Comparison of ENCODE assay signal across 13 cellular contexts in the genomic region with DNA sequence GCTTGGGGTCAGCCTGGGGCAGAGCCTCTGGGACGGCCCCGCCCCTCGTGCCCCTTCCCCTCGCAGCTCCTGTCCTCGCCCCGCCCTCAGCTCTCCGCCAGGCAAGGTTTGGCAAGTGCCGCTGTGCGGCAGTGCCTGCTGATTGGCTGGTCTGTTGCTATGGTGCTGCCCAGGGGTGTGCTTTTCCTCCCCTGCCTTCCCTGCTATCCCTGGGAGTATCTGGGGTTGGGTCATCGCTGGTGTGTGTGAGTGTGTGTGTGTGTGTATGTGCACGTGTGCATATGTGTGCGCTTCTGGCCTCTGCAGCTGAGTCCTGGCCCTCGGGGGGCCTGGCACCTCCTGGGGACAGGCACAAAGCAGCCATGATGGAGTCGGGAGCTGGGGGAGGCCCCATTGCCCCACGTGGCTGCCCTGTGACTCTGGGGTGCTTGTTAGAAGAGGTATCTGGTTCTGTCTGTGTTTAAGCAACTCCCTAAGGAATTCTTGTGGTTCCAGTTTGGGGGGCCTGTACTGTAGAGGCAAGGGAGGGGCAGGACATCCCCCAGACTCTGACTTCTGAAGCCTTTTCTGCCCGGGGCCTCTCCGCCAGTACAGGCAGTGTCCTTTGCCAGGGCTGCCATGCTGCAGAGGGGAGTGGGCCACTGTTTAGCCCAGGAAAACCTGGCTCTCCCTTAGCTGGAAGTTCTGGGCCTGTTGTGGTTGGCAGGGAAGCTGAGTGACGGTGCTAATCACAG. TPM values are rescaled to one million over a fixed set of nuclear protein-coding genes. Genes with fewer than 3 reads are reported as not detected.
DNase-seq lines count a peak whose midpoint lies in the region; ATAC-seq and TF ChIP-seq lines count a peak whose summit lies in the region.
"Had no signal": no experiment of that assay in that cellular context is flagged by ENCODE, and none has a peak within 500 bp of the region (broad histone marks: within the 10 kb centered on the region; RNA-seq: fewer than 3 reads in every experiment).

No MANE protein-coding gene starts in this region.

- peaks cover 6% of the 10 kb centered on the region for H3K27me3 Mint-ChIP-seq in brain
- H3K27me3 Mint-ChIP-seq: activated B cell treated with CpG ODN at 0.5 μM for 24 hours, type B pancreatic cell had no signal

- no TSS peak for BruUV-seq in A673 (replicated peaks; lab: Mats Ljungman, UMichigan)

- no peak overlapping the region for H3K27ac ChIP-seq in A673 (ENCODE audit: low read depth, low read length, poor library complexity, severe bottlenecking)

- no peaks in the 10 kb centered on the region for H3K4me1 ChIP-seq in A673 (ENCODE audit: insufficient read depth, low read length, poor library complexity, severe bottlenecking)

- POLR2A ChIA-PET in A673 (lab: Charles Lee; ENCODE audit: low non-redundant PET): no interaction called here

- peak overlapping the region; percentile 71 to 99 (median 96) for H3K27ac Mint-ChIP-seq in brain
- H3K27ac Mint-ChIP-seq: activated B cell treated with CpG ODN at 0.5 μM for 24 hours, type B pancreatic cell had no signal

- H3K36me3 Mint-ChIP-seq in brain: peaks cover 32% of the 10 kb centered on the region

- no peaks in the 10 kb centered on the region for H3K27me3 ChIP-seq in A673 (replicated peaks; ENCODE audit: insufficient read depth, low read depth, low read length, poor library complexity)

- H3K4me3 ChIP-seq in A673 (ENCODE audit: low read depth, low read length, poor library complexity, severe bottlenecking): no peak overlapping the region

- H3K4me3 Mint-ChIP-seq in brain: peak overlapping the region; percentile 5 to 80 (median 68)
- H3K4me3 Mint-ChIP-seq: activated B cell treated with CpG ODN at 0.5 μM for 24 hours, type B pancreatic cell had no signal

- H3K4me1 Mint-ChIP-seq in brain: peaks cover 7% of the 10 kb centered on the region
- H3K4me1 Mint-ChIP-seq: activated B cell treated with CpG ODN at 0.5 μM for 24 hours had no signal

- CTCF ChIA-PET in A673 (lab: Charles Lee): no interaction called here

- no peak for ATAC-seq in HG02623 (IDR thresholded peaks at IDR 0.05; ENCODE audit: unreplicated experiment)

- peaks cover 29% of the 10 kb centered on the region for H3K36me3 ChIP-seq in A673 (ENCODE audit: insufficient read depth, low read length, poor library complexity, severe bottlenecking)

- TF ChIP-seq POLR2A in erythroblast (IDR thresholded peaks at IDR 0.05; ENCODE audit: low read length): no peak

- TF ChIP-seq CTCF in A673 (conservative IDR thresholded peaks at IDR 0.05; ENCODE audit: low read depth, low read length): no peak
- no peak for TF ChIP-seq CTCF in brain (conservative IDR thresholded peaks at IDR 0.05)

- intact Hi-C loops in A673 (cut with micrococcal nuclease; ENCODE audit: unreplicated experiment): no loop called here

- H3K9me3 ChIP-seq in A673 (ENCODE audit: low read depth, low read length, poor library complexity, severe bottlenecking): no peaks in the 10 kb centered on the region

- no peaks in the 10 kb centered on the region for H3K9me3 Mint-ChIP-seq in brain
- H3K9me3 Mint-ChIP-seq: activated B cell treated with CpG ODN at 0.5 μM for 24 hours, type B pancreatic cell had no signal

- DNase-seq in A673 (ENCODE audit: low spot score): peak; percentile 69
- DNase-seq in HuH-7.5 (ENCODE audit: low spot score): peak; percentile 81
- DNase-seq in iPS-NIHi11 (ENCODE audit: low spot score): peak; percentile 66
- DNase-seq in NCI-H187 (lab: John Stamatoyannopoulos, UW): no peak
- DNase-seq in H4 (ENCODE audit: low spot score): no peak
- no peak for DNase-seq in erythroblast (lab: John Stamatoyannopoulos, UW)
- DNase-seq: activated B cell treated with CpG ODN at 0.5 μM for 24 hours; activated naive CD4-positive, alpha-beta T cell treated with anti-CD3 and anti-CD28 coated beads, Interleukin-2, amount 50 U/mL, for 16 hours; NCI-H446 had no signal

RNA-seq across cellular contexts. Expression of a gene that starts 6.9 kb away (rescaled TPM):
- total RNA-seq in A673 (2021): 45.6 and 47.8 TPM in 2 replicates
- 8.6 TPM for polyA plus RNA-seq in brain (ENCODE audit: insufficient read depth, low read depth, low replicate concordance)
- total RNA-seq in H4 (2014; rRNA removed; shearing (Covaris generic)): 8.6 and 11.6 TPM in 2 replicates

RNA-seq across cellular contexts. Expression of a gene that starts 11.8 kb away (rescaled TPM):
- total RNA-seq in A673 (2021): 115 and 128 TPM in 2 replicates
- polyA plus RNA-seq in brain (ENCODE audit: insufficient read depth, low read depth, low replicate concordance): 455 TPM
- 9.4 and 18.9 TPM in 2 replicates for total RNA-seq in H4 (2014; rRNA removed; shearing (Covaris generic))

RNA-seq across cellular contexts. Expression of a gene that starts 31.4 kb away (rescaled TPM):
- total RNA-seq in A673 (2021): not detected in 2 replicates
- 7.1 TPM for polyA plus RNA-seq in brain (ENCODE audit: insufficient read depth, low read depth, low replicate concordance)
- total RNA-seq in H4 (2014; rRNA removed; shearing (Covaris generic)): 0.10 and 0.39 TPM in 2 replicates
- total RNA-seq: activated B cell treated with CpG ODN at 0.5 μM for 24 hours, mononuclear cell had no signal

RNA-seq across cellular contexts. Expression of a gene that starts 38.1 kb away (rescaled TPM):
- 12.8 and 14.2 TPM in 2 replicates for total RNA-seq in A673 (2021)
- 13.6 TPM for polyA plus RNA-seq in brain (ENCODE audit: insufficient read depth, low read depth, low replicate concordance)
- total RNA-seq in H4 (2014; rRNA removed; shearing (Covaris generic)): 5.5 and 6.0 TPM in 2 replicates

RNA-seq across cellular contexts. Expression of a gene that starts 42.7 kb away (rescaled TPM):
- total RNA-seq in A673 (2021): 38.9 and 41.1 TPM in 2 replicates
- 49.6 TPM for polyA plus RNA-seq in brain (ENCODE audit: insufficient read depth, low read depth, low replicate concordance)
- 24.6 and 36.0 TPM in 2 replicates for total RNA-seq in H4 (2014; rRNA removed; shearing (Covaris generic))

Comparison
In these comparisons a context has a peak if more than half of its experiments do, and no peak if none do; other contexts are left out.
1. DNase-seq: peak in A673 (single experiment), HuH-7.5 (single experiment) and iPS-NIHi11 (single experiment); none in NCI-H187 (0 of 2), H4 (single experiment) and erythroblast (0 of 2).